ENCODE assay signal across 8 cellular contexts in the genomic region with DNA sequence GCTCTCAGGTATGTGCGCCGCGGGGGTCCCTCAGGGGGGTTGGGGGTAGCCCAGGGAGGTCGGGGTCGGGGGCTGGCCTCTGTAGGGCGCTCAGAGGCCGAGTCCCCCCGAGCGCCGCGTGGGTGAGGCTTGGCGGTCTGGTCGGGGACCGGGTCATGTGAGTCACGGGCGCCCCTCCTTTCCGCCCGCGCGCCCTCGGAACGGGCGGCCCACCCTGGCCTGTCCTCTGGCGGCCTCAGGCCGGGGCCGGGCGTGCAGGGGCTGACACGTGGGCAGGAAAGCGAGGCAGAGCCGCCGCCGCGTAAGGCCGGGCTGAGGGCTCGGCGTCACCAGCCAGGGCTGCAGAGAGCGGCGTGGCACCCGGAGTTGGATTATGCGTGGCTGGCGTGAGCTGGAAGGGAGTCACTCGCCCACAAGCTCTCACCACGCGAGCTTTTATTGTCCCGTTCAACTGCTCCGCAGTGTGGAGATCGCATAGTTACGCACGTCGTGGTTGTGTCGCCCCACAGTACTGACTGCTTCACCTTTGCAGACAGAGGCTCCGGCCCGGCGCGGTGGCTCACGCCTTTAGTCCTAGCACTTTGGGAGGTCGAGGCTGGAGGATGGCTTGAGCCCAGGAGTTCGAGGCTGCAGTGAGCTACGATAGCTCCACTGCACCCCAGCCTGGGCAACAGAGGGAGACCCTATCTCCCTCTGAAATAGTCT. TPM values are rescaled to one million over a fixed set of nuclear protein-coding genes. Genes with fewer than 3 reads are reported as not detected.
A peak's percentile ranks its signal among the peaks of the same experiment; 100 is the strongest.
DNase-seq lines count a peak whose midpoint lies in the region; ATAC-seq lines count a peak whose summit lies in the region.

No MANE protein-coding gene starts in this region.

- peaks cover 41% of the 10 kb centered on the region for H3K4me1 Mint-ChIP-seq in activated CD8-positive, alpha-beta T cell treated with anti-CD3 and anti-CD28 coated beads, Interleukin-2, amount 10 ng/mL, durations not matched to agents 7 days and 5 days (ENCODE audit: low read depth)
- peaks cover 25% of the 10 kb centered on the region for H3K4me1 Mint-ChIP-seq in memory B cell

- DNase-seq in SIG-M5 treated with dmso at 0.1 percent for 504 hours (lab: John Stamatoyannopoulos, UW; ENCODE audit: unreplicated experiment) (peak; percentile 68), SIG-M5 (lab: John Stamatoyannopoulos, UW) (no peak), NCI-H510A (lab: John Stamatoyannopoulos, UW) (peak; percentile 52), memory B cell (ENCODE audit: low spot score in 2 of 2) (peak; percentile 68 to 71)
- DNase-seq in activated CD8-positive, alpha-beta T cell treated with anti-CD3 and anti-CD28 coated beads, Interleukin-2, amount 10 ng/mL, durations not matched to agents 7 days and 5 days = peak; percentile 83
- DNase-seq in effector CD4-positive, alpha-beta T cell = peak; percentile 68
- peak; percentile 81 for DNase-seq in stimulated activated CD8-positive, alpha-beta memory T cell treated with anti-CD3 and anti-CD28 coated beads, Interleukin-12 subunit alpha, Interleukin-12 subunit beta, amount 100 ng/mL, for 4 hours (ENCODE audit: low read depth)

- POLR2A ChIA-PET in activated CD8-positive, alpha-beta T cell treated with anti-CD3 and anti-CD28 coated beads, Interleukin-2, amount 10 ng/mL, durations not matched to agents 7 days and 5 days (lab: Charles Lee) = interaction anchor here (0.8 to 1.6 kb wide), 3 partner anchors 9 to 21 kb away, joined by 3 to 5 read pairs (median 5); no protein-coding TSS in a partner anchor

- CTCF ChIA-PET in activated CD8-positive, alpha-beta T cell treated with anti-CD3 and anti-CD28 coated beads, Interleukin-2, amount 10 ng/mL, durations not matched to agents 7 days and 5 days (lab: Charles Lee) = interaction anchor here (1.2 to 1.6 kb wide), 2 partner anchors 11 to 156 kb away, joined by 4 to 6 read pairs; no protein-coding TSS in a partner anchor

- H3K27me3 Mint-ChIP-seq in activated CD8-positive, alpha-beta T cell treated with anti-CD3 and anti-CD28 coated beads, Interleukin-2, amount 10 ng/mL, durations not matched to agents 7 days and 5 days (ENCODE audit: low read depth) = no peaks in the 10 kb centered on the region
- H3K27me3 Mint-ChIP-seq in memory B cell = no peaks in the 10 kb centered on the region

- ATAC-seq in HG02943 (IDR thresholded peaks at IDR 0.05; ENCODE audit: low read depth, unreplicated experiment) (peak; percentile 49), memory B cell (ENCODE audit: low read depth) (peak; percentile 66)
- ATAC-seq in activated CD8-positive, alpha-beta T cell treated with anti-CD3 and anti-CD28 coated beads, Interleukin-2, amount 10 ng/mL, durations not matched to agents 7 days and 5 days = peak; percentile 65

- peak overlapping the region; percentile 92 for H3K27ac Mint-ChIP-seq in activated CD8-positive, alpha-beta T cell treated with anti-CD3 and anti-CD28 coated beads, Interleukin-2, amount 10 ng/mL, durations not matched to agents 7 days and 5 days
- peak overlapping the region; percentile 81 for H3K27ac Mint-ChIP-seq in memory B cell

- H3K36me3 Mint-ChIP-seq in activated CD8-positive, alpha-beta T cell treated with anti-CD3 and anti-CD28 coated beads, Interleukin-2, amount 10 ng/mL, durations not matched to agents 7 days and 5 days (ENCODE audit: low read depth) = peaks cover 46% of the 10 kb centered on the region
- peaks cover 3% of the 10 kb centered on the region for H3K36me3 Mint-ChIP-seq in memory B cell

- no peaks in the 10 kb centered on the region for H3K9me3 Mint-ChIP-seq in activated CD8-positive, alpha-beta T cell treated with anti-CD3 and anti-CD28 coated beads, Interleukin-2, amount 10 ng/mL, durations not matched to agents 7 days and 5 days (ENCODE audit: insufficient read depth)
- no peaks in the 10 kb centered on the region for H3K9me3 Mint-ChIP-seq in memory B cell

- H3K4me3 Mint-ChIP-seq in activated CD8-positive, alpha-beta T cell treated with anti-CD3 and anti-CD28 coated beads, Interleukin-2, amount 10 ng/mL, durations not matched to agents 7 days and 5 days = peak overlapping the region; percentile 83
- peak overlapping the region; percentile 83 for H3K4me3 Mint-ChIP-seq in memory B cell

RNA-seq across cellular contexts. Expression of gene SHLD2, which starts 0.4 kb away (rescaled TPM):
- 10 to 100 TPM; 34.2 to 36.8 TPM for total RNA-seq in activated CD8-positive, alpha-beta T cell treated with anti-CD3 and anti-CD28 coated beads, Interleukin-2, amount 10 ng/mL, durations not matched to agents 7 days and 5 days

RNA-seq across cellular contexts. Expression of gene GLUD1, which starts 0.8 kb away (rescaled TPM):
- total RNA-seq in activated CD8-positive, alpha-beta T cell treated with anti-CD3 and anti-CD28 coated beads, Interleukin-2, amount 10 ng/mL, durations not matched to agents 7 days and 5 days = 10 to 100 TPM; 94.7 to 99.6 TPM
